Comparison of ENCODE assay signal across 2 cellular contexts in the genomic region with DNA sequence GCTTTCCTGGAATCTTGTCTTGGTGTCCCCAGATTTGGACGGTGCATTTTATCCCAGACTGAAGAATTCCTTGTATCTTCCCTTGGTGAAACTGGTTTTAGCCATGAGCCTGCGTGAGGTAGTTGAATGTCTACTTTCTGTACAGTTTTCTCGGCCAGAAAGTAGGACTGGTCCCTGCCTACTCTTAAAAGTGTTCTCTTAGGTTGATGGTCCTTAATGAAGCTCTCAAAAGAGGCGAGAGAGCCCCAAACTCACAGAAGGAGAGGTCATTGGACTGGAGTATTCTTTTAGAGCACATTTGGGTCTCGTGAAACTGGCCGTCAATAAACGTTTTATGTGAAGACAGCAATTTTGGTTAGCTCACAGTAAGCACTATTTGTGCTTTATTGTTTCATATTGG.
TF ChIP-seq lines count a peak whose summit lies in the region.

No MANE protein-coding gene starts in this region.

TF ChIP-seq in GM23338, 12 proteins besides CTCF, POLR2A, EP300 and RAD21 (continued from another document):
- TF ChIP-seq ZNF114 (CRISPR knock-in tag; IDR thresholded peaks at IDR 0.05) (no peak), NANOG (IDR thresholded peaks at IDR 0.05; ENCODE audit: borderline replicate concordance) (no peak), JUNB (IDR thresholded peaks at IDR 0.05; ENCODE audit: unreplicated experiment) (no peak), ZNF462 (CRISPR knock-in tag; IDR thresholded peaks at IDR 0.05) (no peak), EZH2phosphoT487 (IDR thresholded peaks at IDR 0.05; ENCODE audit: unreplicated experiment) (no peak), ZNF331 (CRISPR knock-in tag; IDR thresholded peaks at IDR 0.05; ENCODE audit: low read depth) (no peak), STAT1 (IDR thresholded peaks at IDR 0.05; ENCODE audit: unreplicated experiment) (no peak), CREB1 (CRISPR knock-in tag; IDR thresholded peaks at IDR 0.05; ENCODE audit: low read depth) (no peak), POLR2AphosphoS5 (IDR thresholded peaks at IDR 0.05; ENCODE audit: low read depth) (no peak)
- TF ChIP-seq, protein P1, sequence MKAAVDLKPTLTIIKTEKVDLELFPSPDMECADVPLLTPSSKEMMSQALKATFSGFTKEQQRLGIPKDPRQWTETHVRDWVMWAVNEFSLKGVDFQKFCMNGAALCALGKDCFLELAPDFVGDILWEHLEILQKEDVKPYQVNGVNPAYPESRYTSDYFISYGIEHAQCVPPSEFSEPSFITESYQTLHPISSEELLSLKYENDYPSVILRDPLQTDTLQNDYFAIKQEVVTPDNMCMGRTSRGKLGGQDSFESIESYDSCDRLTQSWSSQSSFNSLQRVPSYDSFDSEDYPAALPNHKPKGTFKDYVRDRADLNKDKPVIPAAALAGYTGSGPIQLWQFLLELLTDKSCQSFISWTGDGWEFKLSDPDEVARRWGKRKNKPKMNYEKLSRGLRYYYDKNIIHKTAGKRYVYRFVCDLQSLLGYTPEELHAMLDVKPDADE (IDR thresholded peaks at IDR 0.05): no peak

TF ChIP-seq in SK-N-SH, 30 proteins besides CTCF, POLR2A, EP300 and RAD21 (continued from another document):
- no peak for TF ChIP-seq RXRA (IDR thresholded peaks at IDR 0.05; ENCODE audit: borderline replicate concordance, low read depth)
